13 cellular contexts compared by ENCODE assay signal in the genomic region with DNA sequence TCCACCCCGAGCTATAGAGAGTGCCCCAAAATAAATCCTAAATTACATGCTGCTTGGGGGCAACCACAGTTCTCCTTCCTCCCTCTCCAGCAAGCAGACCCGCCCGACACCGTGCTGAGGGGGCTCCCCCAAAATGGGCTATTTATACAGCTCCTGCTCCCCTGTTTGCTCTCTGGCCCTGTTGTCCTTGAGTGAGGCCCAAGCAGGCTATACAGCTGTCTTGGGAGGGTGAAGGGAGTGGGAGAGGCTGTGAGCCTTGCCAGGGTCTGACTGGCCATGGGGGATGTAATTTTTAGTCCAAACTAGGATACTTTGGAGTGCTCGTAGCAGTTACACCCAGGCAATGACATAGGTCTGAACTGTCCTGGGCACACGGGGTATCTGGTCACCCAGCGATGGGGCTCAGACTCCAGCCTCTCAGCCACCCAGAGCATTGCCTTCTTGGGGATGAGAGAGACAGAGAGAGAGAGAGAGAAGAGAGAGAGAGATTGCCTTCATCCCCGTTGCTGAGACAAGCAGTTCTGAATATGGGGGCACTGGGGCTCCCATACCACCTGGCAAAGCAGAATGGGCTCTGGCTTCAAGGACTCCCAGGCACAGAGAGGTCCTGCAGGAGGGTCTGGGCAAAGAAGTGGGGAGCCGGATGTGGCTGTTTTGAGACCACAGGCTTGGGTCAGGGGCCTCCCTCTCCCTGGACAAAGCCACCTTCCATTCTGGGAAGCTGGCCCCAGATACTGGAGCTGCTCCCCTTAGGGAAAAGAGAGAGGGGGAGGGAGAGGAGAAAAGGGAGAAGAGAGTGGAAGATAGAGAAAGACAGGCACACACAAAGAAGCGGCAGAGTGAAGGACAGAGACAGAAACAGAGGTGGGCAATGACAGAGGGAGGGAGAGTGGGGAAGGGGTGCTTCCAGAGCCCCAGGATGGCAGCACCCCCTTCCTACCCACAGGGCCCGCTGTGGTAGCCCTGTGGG. TPM values are rescaled to one million over a fixed set of nuclear protein-coding genes. Genes with fewer than 3 reads are reported as not detected.
DNase-seq lines count a peak whose midpoint lies in the region; ATAC-seq, FAIRE-seq and TF ChIP-seq lines count a peak whose summit lies in the region.
"Had no signal": no experiment of that assay in that cellular context is flagged by ENCODE, and none has a peak within 500 bp of the region (broad histone marks: within the 10 kb centered on the region; RNA-seq: fewer than 3 reads in every experiment).

No MANE protein-coding gene starts in this region.

- H3K56ac ChIP-seq in IMR-90 (ENCODE audit: extremely low read depth, insufficient read depth, low read length): no peak overlapping the region

- peak overlapping the region; percentile 89 for H2AK9ac ChIP-seq in IMR-90 (replicated peaks; ENCODE audit: low read depth, low read length, poor library complexity)

- POLR2A ChIA-PET in IMR-90 (lab: Charles Lee; ENCODE audit: unreplicated experiment): interaction anchor here (1.4 kb wide), 1 partner anchor 62 kb away, joined by 3 read pairs; no protein-coding TSS in a partner anchor

- H3K4me1 ChIP-seq in IMR-90 (ENCODE audit: control insufficient read depth, insufficient read depth, low read length) (peaks cover 53% of the 10 kb centered on the region), iPS-15b (ENCODE audit: control insufficient read depth, insufficient read depth, low read length) (no peaks in the 10 kb centered on the region), sigmoid colon (peaks cover 0 to 72% (median 67%) of the 10 kb centered on the region in 4 donors)

- H3K27ac ChIP-seq in IMR-90 (ENCODE audit: insufficient read depth, low read length) (no peak overlapping the region; the same call in 1 of the 2 replicates), sigmoid colon (peak overlapping the region in 3 of 4 donors; percentile 58 to 80 (median 72))

- peak; percentile 12 for DNase-seq in D721Med (ENCODE audit: insufficient read length, low spot score)
- DNase-seq in IMR-90: no peak
- DNase-seq in sigmoid colon: no peak
- DNase-seq in stimulated activated naive CD4-positive, alpha-beta T cell (lab: John Stamatoyannopoulos, UW): no peak
- no peak for DNase-seq in COR-L47 (lab: John Stamatoyannopoulos, UW)
- DNase-seq: activated CD4-positive, alpha-beta T cell treated with anti-CD3 and anti-CD28 coated beads for 36 hours; effector memory CD8-positive, alpha-beta T cell; left ventricle myocardium superior; NCI-H1092 had no signal

- no peak for FAIRE-seq in D721Med (lab: Jason Lieb, UNC)

- no peak overlapping the region for H3K4me3 ChIP-seq in IMR-90 (ENCODE audit: insufficient read depth, low read depth, low read length)
- peak overlapping the region; percentile 35 for H3K4me3 ChIP-seq in iPS-15b (ENCODE audit: low read depth, low read length)
- H3K4me3 ChIP-seq in sigmoid colon: peak overlapping the region in 1 of 4 donors; percentile 22

- no peak overlapping the region; the same call in 1 of the 2 replicates for H4K5ac ChIP-seq in IMR-90 (ENCODE audit: low read depth, low read length)

- H4K8ac ChIP-seq in IMR-90 (ENCODE audit: low read depth in 2 of 2, low read length in 2 of 2): no peak overlapping the region; a peak in 1 of 4 replicates

- TF ChIP-seq POLR2A in IMR-90 (IDR thresholded peaks at IDR 0.05; ENCODE audit: low read depth, low read length) (no peak), sigmoid colon (IDR thresholded peaks at IDR 0.05) (no peak)

- H3K14ac ChIP-seq in IMR-90 (replicated peaks; ENCODE audit: low read depth, low read length): 0 out of 2 replicates have a peak overlapping the region, but pooled peaks have one; percentile 47

- peak overlapping the region; percentile 85 for H2AK5ac ChIP-seq in IMR-90 (ENCODE audit: low read depth, low read length)

- no peaks in the 10 kb centered on the region for H3K36me3 ChIP-seq in IMR-90 (ENCODE audit: control insufficient read depth, insufficient read depth, low read length)
- no peaks in the 10 kb centered on the region for H3K36me3 ChIP-seq in iPS-15b (ENCODE audit: control insufficient read depth, insufficient read depth, low read length)
- no peaks in the 10 kb centered on the region for H3K36me3 ChIP-seq in sigmoid colon

- H3K9ac ChIP-seq in IMR-90 (ENCODE audit: low read depth, low read length) (no peak overlapping the region), iPS-15b (ENCODE audit: low read depth, low read length) (no peak overlapping the region)

- H2BK5ac ChIP-seq in IMR-90 (ENCODE audit: low read depth, low read length, poor library complexity, severe bottlenecking): no peak overlapping the region

- CTCF ChIA-PET in IMR-90 (lab: Yijun Ruan, JAX): no interaction called here

- no peak for TF ChIP-seq EP300 in sigmoid colon (IDR thresholded peaks at IDR 0.05)

- H3K23ac ChIP-seq in IMR-90 (ENCODE audit: low read depth, low read length): no peak overlapping the region; the same call in 1 of the 2 replicates

- no peak for TF ChIP-seq CTCF in D721Med (IDR thresholded peaks at IDR 0.05; ENCODE audit: insufficient read depth, missing control alignments)
- TF ChIP-seq CTCF in IMR-90 (conservative IDR thresholded peaks at IDR 0.05; ENCODE audit: low read depth, low read length): no peak
- TF ChIP-seq CTCF in sigmoid colon (IDR thresholded peaks at IDR 0.05): no peak

- H3K27me3 ChIP-seq in IMR-90 (ENCODE audit: control insufficient read depth, insufficient read depth, low read length) (no peaks in the 10 kb centered on the region), iPS-15b (ENCODE audit: control insufficient read depth, insufficient read depth, low read length) (no peaks in the 10 kb centered on the region), sigmoid colon (no peaks in the 10 kb centered on the region)

- H4K20me1 ChIP-seq in IMR-90 (ENCODE audit: insufficient read depth, low read length): no peaks in the 10 kb centered on the region

- dilution Hi-C loops in IMR-90 (cut with HindIII; ENCODE audit: low sequenced_read_pairs, unreplicated experiment): no loop called here

- H2AFZ ChIP-seq in IMR-90 (replicated peaks; ENCODE audit: low read length, poor library complexity): peak overlapping the region; percentile 83

- H2BK120ac ChIP-seq in IMR-90 (ENCODE audit: low read depth, low read length): peak overlapping the region; percentile 68

- H3K4me2 ChIP-seq in IMR-90 (ENCODE audit: low read depth, low read length): no peak overlapping the region

- peaks cover 36% of the 10 kb centered on the region for H3K9me1 ChIP-seq in IMR-90 (ENCODE audit: insufficient read depth, low read length)

- no peak overlapping the region for H3K18ac ChIP-seq in IMR-90 (ENCODE audit: low read depth, low read length)

- peak overlapping the region; percentile 45 for H2BK20ac ChIP-seq in IMR-90 (ENCODE audit: low read depth, low read length)

- no peak for ATAC-seq in IMR-90 (ENCODE audit: low read depth)
- no peak for ATAC-seq in HG03442 (IDR thresholded peaks at IDR 0.05; ENCODE audit: unreplicated experiment)
- no peak for ATAC-seq in GM21526 (IDR thresholded peaks at IDR 0.05; ENCODE audit: low FRiP score, unreplicated experiment)
- ATAC-seq: activated CD4-positive, alpha-beta T cell treated with anti-CD3 and anti-CD28 coated beads for 36 hours; effector memory CD8-positive, alpha-beta T cell; left ventricle myocardium superior had no signal

- 0 out of 3 replicates have a peak overlapping the region, but pooled peaks have one; percentile 52 for H2BK15ac ChIP-seq in IMR-90 (ENCODE audit: low read depth, low read length)

- TF ChIP-seq RAD21 in IMR-90 (IDR thresholded peaks at IDR 0.05; ENCODE audit: low read length): no peak

- peak overlapping the region; percentile 80 for H4K91ac ChIP-seq in IMR-90 (ENCODE audit: insufficient read depth, low read depth, low read length)

- in situ Hi-C loops in IMR-90 (cut with MboI; ENCODE audit: low sequenced_read_pairs): no loop called here

- no peaks in the 10 kb centered on the region for H3K9me3 ChIP-seq in IMR-90 (ENCODE audit: control insufficient read depth, insufficient read depth, low read length)
- no peaks in the 10 kb centered on the region for H3K9me3 ChIP-seq in iPS-15b (ENCODE audit: control insufficient read depth, insufficient read depth, low read length)
- H3K9me3 ChIP-seq in sigmoid colon: no peaks in the 10 kb centered on the region

- peaks cover 6 to 48% of the 10 kb centered on the region in 2 experiments for H3K79me1 ChIP-seq in IMR-90 (ENCODE audit: low read depth in 1 of 2, low read length in 2 of 2)

- BruUV-seq in IMR-90 (replicated peaks; lab: Mats Ljungman, UMichigan): no TSS peak

- WGBS in IMR-90 (ENCODE audit: extremely low coverage in 2 of 2, insufficient read length in 1 of 2), 2 experiments: 20% methylated on average over 1 of the region's 11 CpGs; no CpG with 5 or more reads in 1 of the 2 experiments
- 79 to 82% methylated on average over 11 of the region's 11 CpGs for WGBS in sigmoid colon, 2 donors

- H3K4ac ChIP-seq in IMR-90 (ENCODE audit: low read depth, low read length): peak overlapping the region; percentile 98

- intact Hi-C loops in IMR-90 (cut with micrococcal nuclease): no loop called here
- intact Hi-C loops in sigmoid colon (cut with DNase I): no loop called here

TF ChIP-seq in IMR-90, 13 proteins besides CTCF, POLR2A, EP300 and RAD21 (continues in another document):
- TF ChIP-seq SMC3 (IDR thresholded peaks at IDR 0.05; ENCODE audit: low read depth, low read length) (no peak), FOS (IDR thresholded peaks at IDR 0.05; ENCODE audit: low read depth, low read length) (no peak), MAFK (IDR thresholded peaks at IDR 0.05; ENCODE audit: low read depth, low read length) (no peak), BHLHE40 (IDR thresholded peaks at IDR 0.05; ENCODE audit: low read depth, low read length) (no peak), MXI1 (IDR thresholded peaks at IDR 0.05; ENCODE audit: borderline replicate concordance, low read depth, low read length) (no peak), RCOR1 (IDR thresholded peaks at IDR 0.05; ENCODE audit: insufficient replicate concordance, low read length) (no peak), MAZ (IDR thresholded peaks at IDR 0.05; ENCODE audit: borderline replicate concordance, low read depth, low read length) (no peak)
- TF ChIP-seq, protein P1, sequence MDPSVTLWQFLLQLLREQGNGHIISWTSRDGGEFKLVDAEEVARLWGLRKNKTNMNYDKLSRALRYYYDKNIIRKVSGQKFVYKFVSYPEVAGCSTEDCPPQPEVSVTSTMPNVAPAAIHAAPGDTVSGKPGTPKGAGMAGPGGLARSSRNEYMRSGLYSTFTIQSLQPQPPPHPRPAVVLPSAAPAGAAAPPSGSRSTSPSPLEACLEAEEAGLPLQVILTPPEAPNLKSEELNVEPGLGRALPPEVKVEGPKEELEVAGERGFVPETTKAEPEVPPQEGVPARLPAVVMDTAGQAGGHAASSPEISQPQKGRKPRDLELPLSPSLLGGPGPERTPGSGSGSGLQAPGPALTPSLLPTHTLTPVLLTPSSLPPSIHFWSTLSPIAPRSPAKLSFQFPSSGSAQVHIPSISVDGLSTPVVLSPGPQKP (IDR thresholded peaks at IDR 0.05; ENCODE audit: borderline replicate concordance, low read depth, low read length): no peak

RNA-seq across cellular contexts. Expression of a gene that starts 10.7 kb away (rescaled TPM):
- total RNA-seq in IMR-90 (2012; rRNA removed): 0.18 and 0.28 TPM in 2 replicates
- polyA plus RNA-seq in IMR-90 (2012; rRNA removed): 0.86 and 1.7 TPM in 2 replicates
- polyA plus RNA-seq in IMR-90 (2012; cell fraction: cytosol; rRNA removed): 0.90 and 1.4 TPM in 2 replicates
- 1.0 and 1.1 TPM in 2 replicates for polyA plus RNA-seq in IMR-90 (2012; cell fraction: nucleus; rRNA removed; ENCODE audit: low replicate concordance)
- not detected for total RNA-seq in sigmoid colon
- 1 to 10 TPM; 2.5 to 9.7 (median 3.6) TPM for polyA plus RNA-seq in sigmoid colon
- total RNA-seq: left ventricle myocardium superior had no signal
- polyA plus RNA-seq: neural cell had no signal
